Comparison of ENCODE assay signal across 21 cellular contexts in genomic region chr4:80434238-80434637, GRCh38.
A peak's percentile ranks its signal among the peaks of the same experiment; 100 is the strongest.
DNase-seq lines count a peak whose midpoint lies in the region; ATAC-seq, FAIRE-seq and TF ChIP-seq lines count a peak whose summit lies in the region.
"Had no signal": no experiment of that assay in that cellular context is flagged by ENCODE, and none has a peak within 500 bp of the region (broad histone marks: within the 10 kb centered on the region; RNA-seq: fewer than 3 reads in every experiment).

No MANE protein-coding gene starts in this region.

- WGBS in GM12878 (ENCODE audit: insufficient coverage, insufficient replicate concordance, low lambda C conversion rate, missing lambda C conversion rate): 45% methylated on average over 1 of the region's 1 CpG

- H3K4me3 ChIP-seq in GM23338 (no peak overlapping the region), GM12878 (no peak overlapping the region), osteoblast (ENCODE audit: insufficient read depth, low read length) (peak overlapping the region; percentile 12)
- H3K4me3 ChIP-seq: left lung, skin epidermis, testis had no signal

- DNase-seq in GM23338 (ENCODE audit: low spot score): peak; percentile 22
- peak; percentile 82 for DNase-seq in NCI-H226
- no peak for DNase-seq in GM12878 (ENCODE audit: low read depth, low spot score)
- DNase-seq in osteoblast (ENCODE audit: insufficient read length, low spot score, missing footprints): peak; percentile 57
- DNase-seq in DMS53 treated with DMSO at 0.1 percent for 48 hours (lab: John Stamatoyannopoulos, UW; ENCODE audit: unreplicated experiment): no peak
- no peak for DNase-seq in inferior parietal cortex (ENCODE audit: extremely low spot score)
- DNase-seq: activated CD4-positive, alpha-beta memory T cell treated with anti-CD3 and anti-CD28 coated beads, Interleukin-2, amount 10 ng/mL, durations not matched to agents 7 days and 5 days; activated naive CD8-positive, alpha-beta T cell treated with anti-CD3 and anti-CD28 coated beads, Interleukin-2, amount 10 ng/mL, durations not matched to agents 7 days and 5 days; activated T-cell treated with anti-CD3 and anti-CD28 coated beads, Interleukin-2, amount 50 U/mL, for 72 hours; DMS53; endodermal cell; foreskin melanocyte; Karpas-422; left lung; NCI-H2081; NCI-H526 treated with DMSO at 0.1 percent for 48 hours; testis had no signal

- H3K4me3 Mint-ChIP-seq in GM23338: no peak overlapping the region
- H3K4me3 Mint-ChIP-seq: activated CD4-positive, alpha-beta memory T cell treated with anti-CD3 and anti-CD28 coated beads, Interleukin-2, amount 10 ng/mL, durations not matched to agents 7 days and 5 days; activated naive CD8-positive, alpha-beta T cell treated with anti-CD3 and anti-CD28 coated beads, Interleukin-2, amount 10 ng/mL, durations not matched to agents 7 days and 5 days; activated T-cell treated with anti-CD3 and anti-CD28 coated beads, Interleukin-2, amount 50 U/mL, for 72 hours; endodermal cell had no signal

- H3K79me2 ChIP-seq in GM23338 (replicated peaks; ENCODE audit: insufficient read depth) (no peaks in the 10 kb centered on the region), GM12878 (ENCODE audit: control insufficient read depth, insufficient read depth, low read length) (no peaks in the 10 kb centered on the region), osteoblast (ENCODE audit: insufficient read depth, low read length) (no peaks in the 10 kb centered on the region)
- H3K79me2 ChIP-seq: parathyroid adenoma had no signal

- H3K9me2 ChIP-seq in GM23338 (ENCODE audit: insufficient read depth): no peaks in the 10 kb centered on the region

- no peaks in the 10 kb centered on the region for H3K36me3 ChIP-seq in GM23338 (ENCODE audit: insufficient read depth)
- no peaks in the 10 kb centered on the region for H3K36me3 ChIP-seq in GM12878 (ENCODE audit: control insufficient read depth in 2 of 2, insufficient read depth in 2 of 2, low read length in 1 of 2)
- no peaks in the 10 kb centered on the region for H3K36me3 ChIP-seq in osteoblast (ENCODE audit: insufficient read depth, low read length)
- H3K36me3 ChIP-seq: left lung had no signal

- H3K9me3 Mint-ChIP-seq in GM23338: no peaks in the 10 kb centered on the region
- H3K9me3 Mint-ChIP-seq: activated CD4-positive, alpha-beta memory T cell treated with anti-CD3 and anti-CD28 coated beads, Interleukin-2, amount 10 ng/mL, durations not matched to agents 7 days and 5 days; activated naive CD8-positive, alpha-beta T cell treated with anti-CD3 and anti-CD28 coated beads, Interleukin-2, amount 10 ng/mL, durations not matched to agents 7 days and 5 days; endodermal cell had no signal

- POLR2A ChIA-PET in GM12878 (lab: Charles Lee): no interaction called here

- no peaks in the 10 kb centered on the region for H3K27me3 Mint-ChIP-seq in GM23338 (ENCODE audit: insufficient read depth, low read depth, poor library complexity)
- H3K27me3 Mint-ChIP-seq: activated CD4-positive, alpha-beta memory T cell treated with anti-CD3 and anti-CD28 coated beads, Interleukin-2, amount 10 ng/mL, durations not matched to agents 7 days and 5 days; activated naive CD8-positive, alpha-beta T cell treated with anti-CD3 and anti-CD28 coated beads, Interleukin-2, amount 10 ng/mL, durations not matched to agents 7 days and 5 days had no signal

- no peak for TF ChIP-seq POLR2A in GM12878 (IDR thresholded peaks at IDR 0.05; ENCODE audit: low read depth, low read length)

- H3F3A ChIP-seq in GM23338 (replicated peaks; ENCODE audit: low read depth): no peaks in the 10 kb centered on the region

- no TSS peak for BruUV-seq in GM12878 (replicated peaks; lab: Mats Ljungman, UMichigan)

- no peak for TF ChIP-seq EP300 in GM12878 (IDR thresholded peaks at IDR 0.05; ENCODE audit: borderline replicate concordance in 1 of 2, control insufficient read depth in 1 of 2, low read depth in 2 of 2, low read length in 2 of 2)

- SMC1A ChIA-PET in GM12878 (lab: Charles Lee; ENCODE audit: uncharacterized antibody, unreplicated experiment): interaction anchor here (0.7 to 1.4 kb wide), 2 partner anchors 19 to 578 kb away, joined by 3 to 4 read pairs; no protein-coding TSS in a partner anchor

- H3K36me3 Mint-ChIP-seq in GM23338 (ENCODE audit: low read depth): no peaks in the 10 kb centered on the region

- peaks cover 3% of the 10 kb centered on the region for H3K4me1 ChIP-seq in GM23338 (ENCODE audit: insufficient read depth)
- no peaks in the 10 kb centered on the region for H3K4me1 ChIP-seq in GM12878 (ENCODE audit: control insufficient read depth, insufficient read depth, low read length)
- peaks cover 12% of the 10 kb centered on the region for H3K4me1 ChIP-seq in osteoblast (ENCODE audit: insufficient read depth, low read length)
- H3K4me1 ChIP-seq: left lung, parathyroid adenoma, testis had no signal

- H3K4me1 Mint-ChIP-seq in GM23338: peaks cover 11% of the 10 kb centered on the region
- H3K4me1 Mint-ChIP-seq: endodermal cell had no signal

- no peak overlapping the region for H3K27ac ChIP-seq in GM23338 (ENCODE audit: low read depth)
- no peak overlapping the region for H3K27ac ChIP-seq in GM12878 (ENCODE audit: control insufficient read depth, insufficient read depth)
- no peak overlapping the region for H3K27ac ChIP-seq in osteoblast (ENCODE audit: low read depth, low read length)
- H3K27ac ChIP-seq: left lung, parathyroid adenoma, skin epidermis, testis, VCaP had no signal

- FAIRE-seq in GM12878 (lab: Jason Lieb, UNC): no peak

- in situ Hi-C loops in GM12878 (cut with MboI): no loop called here

- H4K20me1 ChIP-seq in GM23338 (replicated peaks; ENCODE audit: insufficient read depth) (no peaks in the 10 kb centered on the region), GM12878 (ENCODE audit: control insufficient read depth, insufficient read depth) (no peaks in the 10 kb centered on the region), osteoblast (ENCODE audit: insufficient read depth, low read length) (no peaks in the 10 kb centered on the region)

- no peak overlapping the region for H3K9ac ChIP-seq in GM12878 (ENCODE audit: control insufficient read depth, insufficient read depth, low read length)
- H3K9ac ChIP-seq: parathyroid adenoma had no signal

- H2AFZ ChIP-seq in GM23338: no peak overlapping the region
- no peak overlapping the region for H2AFZ ChIP-seq in GM12878 (ENCODE audit: control insufficient read depth, low read depth, low read length)
- peak overlapping the region; percentile 17 for H2AFZ ChIP-seq in osteoblast (ENCODE audit: low read length)
- H2AFZ ChIP-seq: parathyroid adenoma had no signal

- RAD21 ChIA-PET in GM12878 (lab: Charles Lee; ENCODE audit: unreplicated experiment): no interaction called here

- H3K27me3 ChIP-seq in GM23338 (ENCODE audit: insufficient read depth) (no peaks in the 10 kb centered on the region), GM12878 (replicated peaks in 1 of 2; ENCODE audit: control insufficient read depth in 2 of 2, insufficient read depth in 2 of 2, low read length in 1 of 2) (no peaks in the 10 kb centered on the region), osteoblast (ENCODE audit: insufficient read depth, low read length) (no peaks in the 10 kb centered on the region)
- H3K27me3 ChIP-seq: left lung, testis had no signal

- TF ChIP-seq CTCF in GM23338 (conservative IDR thresholded peaks at IDR 0.05; ENCODE audit: low read depth in 2 of 2): no peak
- no peak for TF ChIP-seq CTCF in GM12878 (IDR thresholded peaks at IDR 0.05 in 2 of 3, conservative IDR thresholded peaks at IDR 0.05 in 1 of 3; ENCODE audit: control insufficient read depth in 2 of 3, extremely low read depth in 1 of 3, insufficient read depth in 1 of 3, low read depth in 3 of 3, low read length in 3 of 3)
- no peak for TF ChIP-seq CTCF in osteoblast (IDR thresholded peaks at IDR 0.05; ENCODE audit: extremely low read depth, low read depth, low read length)

- intact Hi-C loops in GM12878 (cut with micrococcal nuclease; ENCODE audit: unreplicated experiment): no loop called here

- no peak overlapping the region for H3K27ac Mint-ChIP-seq in GM23338
- H3K27ac Mint-ChIP-seq: activated CD4-positive, alpha-beta memory T cell treated with anti-CD3 and anti-CD28 coated beads, Interleukin-2, amount 10 ng/mL, durations not matched to agents 7 days and 5 days; activated naive CD8-positive, alpha-beta T cell treated with anti-CD3 and anti-CD28 coated beads, Interleukin-2, amount 10 ng/mL, durations not matched to agents 7 days and 5 days; activated T-cell treated with anti-CD3 and anti-CD28 coated beads, Interleukin-2, amount 50 U/mL, for 72 hours; endodermal cell had no signal

- H3K9me3 ChIP-seq in GM12878 (replicated peaks; ENCODE audit: control insufficient read depth, insufficient read depth, low read length) (no peaks in the 10 kb centered on the region; the same call in 2 of the 3 replicates), osteoblast (ENCODE audit: low read depth, low read length) (no peaks in the 10 kb centered on the region)
- H3K9me3 ChIP-seq: left lung, testis had no signal

- no peak for ATAC-seq in GM23338
- ATAC-seq in GM12878: no peak; the same call in 2 of the 3 replicates
- ATAC-seq in HG03457 (IDR thresholded peaks at IDR 0.05; ENCODE audit: unreplicated experiment): no peak
- ATAC-seq: activated T-cell treated with anti-CD3 and anti-CD28 coated beads, Interleukin-2, amount 50 U/mL, for 72 hours; left lung had no signal

- H3K4me2 ChIP-seq in GM23338 (no peak overlapping the region), GM12878 (ENCODE audit: control insufficient read depth, insufficient read depth) (no peak overlapping the region), osteoblast (ENCODE audit: insufficient read depth, low read length) (peak overlapping the region; percentile 27)

- CTCF ChIA-PET in GM12878 (lab: Yijun Ruan, JAX): no interaction called here

- no peak for TF ChIP-seq RAD21 in GM12878 (IDR thresholded peaks at IDR 0.05; ENCODE audit: insufficient read depth, low read depth, low read length)

TF ChIP-seq in GM23338, 12 proteins besides CTCF, POLR2A, EP300 and RAD21 (continues in another document):
- no peak for TF ChIP-seq ZNF331 (CRISPR knock-in tag; IDR thresholded peaks at IDR 0.05; ENCODE audit: low read depth)
- TF ChIP-seq NANOG (IDR thresholded peaks at IDR 0.05; ENCODE audit: borderline replicate concordance): no peak

TF ChIP-seq in GM12878, 131 proteins besides CTCF, POLR2A, EP300 and RAD21 (continues in another document):
- TF ChIP-seq SPI1 (IDR thresholded peaks at IDR 0.05; ENCODE audit: borderline replicate concordance, insufficient read depth, low read depth, low read length): 0 out of 2 replicates have a peak, but pooled peaks have one; percentile 16

Comparison
In these comparisons a context has a peak if more than half of its experiments do, and no peak if none do; other contexts are left out.
1. DNase-seq: peak in GM23338 (single experiment), NCI-H226 (single experiment) and osteoblast (single experiment); none in GM12878 (single experiment), DMS53 treated with DMSO at 0.1 percent for 48 hours (single experiment) and inferior parietal cortex (single experiment).